In the genomic region with DNA sequence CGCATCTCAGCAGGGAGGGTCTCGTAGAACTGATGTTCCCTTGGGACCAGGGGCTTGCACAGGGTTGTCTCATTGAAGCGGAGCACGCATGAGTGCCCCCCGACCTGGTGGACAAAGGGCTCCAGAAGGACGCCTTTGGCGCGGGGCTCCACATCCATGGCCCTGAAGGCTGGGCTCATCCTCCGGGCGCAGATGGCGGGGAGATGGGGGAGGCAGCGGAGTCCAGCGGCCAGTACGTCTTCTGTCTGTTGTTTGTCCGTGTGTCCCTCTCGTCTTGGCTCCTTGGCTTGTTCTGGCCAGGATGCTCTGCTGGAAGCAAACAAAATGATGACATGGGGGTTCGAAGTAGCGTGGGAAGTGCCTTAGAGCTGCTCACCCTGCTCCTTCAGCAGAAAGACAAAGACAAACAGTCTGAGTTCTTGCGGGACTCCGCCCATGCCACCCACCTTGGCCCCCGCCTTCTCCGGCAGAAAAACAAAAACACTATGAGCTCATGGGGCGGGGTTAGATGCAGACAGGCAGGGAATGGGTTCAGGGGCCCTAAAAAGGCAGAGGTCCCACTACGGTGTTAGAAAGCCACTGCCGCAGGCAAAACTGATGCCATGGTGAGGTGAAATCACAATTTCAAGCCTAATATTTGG, we compare ENCODE assay signal across 10 cellular contexts. TPM values are rescaled to one million over a fixed set of nuclear protein-coding genes. Genes with fewer than 3 reads are reported as not detected.
DNase-seq lines count a peak whose midpoint lies in the region; ATAC-seq, FAIRE-seq and TF ChIP-seq lines count a peak whose summit lies in the region.
"Had no signal": no experiment of that assay in that cellular context is flagged by ENCODE, and none has a peak within 500 bp of the region (broad histone marks: within the 10 kb centered on the region; RNA-seq: fewer than 3 reads in every experiment).

No MANE protein-coding gene starts in this region.

- DNase-seq in activated CD8-positive, alpha-beta T cell treated with anti-CD3 and anti-CD28 coated beads for 36 hours: no peak
- DNase-seq in activated CD8-positive, alpha-beta T cell treated with anti-CD3 and anti-CD28 coated beads, Interleukin-2, amount 10 ng/mL, durations not matched to agents 7 days and 5 days: no peak
- DNase-seq in epithelial cell of prostate (ENCODE audit: low read depth, low spot score): no peak
- peak; percentile 40 to 50 (median 48) for DNase-seq in mucosa of descending colon
- DNase-seq in upper lobe of left lung: no peak
- DNase-seq in cortex of kidney (lab: John Stamatoyannopoulos, UW): no peak
- no peak for DNase-seq in urothelium cell line (ENCODE audit: low spot score)
- DNase-seq: naive B cell had no signal

- WGBS in upper lobe of left lung, 2 donors: 76 to 77% methylated on average over 16 to 25 of the region's 25 CpGs

- H3K27me3 ChIP-seq in upper lobe of left lung: no peaks in the 10 kb centered on the region

- intact Hi-C loops in activated CD8-positive, alpha-beta T cell treated with anti-CD3 and anti-CD28 coated beads for 36 hours (cut with micrococcal nuclease): no loop called here
- intact Hi-C loops in mucosa of descending colon (cut with DNase I, micrococcal nuclease): no loop called here

- H3K4me3 Mint-ChIP-seq in activated CD8-positive, alpha-beta T cell treated with anti-CD3 and anti-CD28 coated beads for 36 hours: no peak overlapping the region
- H3K4me3 Mint-ChIP-seq in activated CD8-positive, alpha-beta T cell treated with anti-CD3 and anti-CD28 coated beads, Interleukin-2, amount 10 ng/mL, durations not matched to agents 7 days and 5 days: no peak overlapping the region
- H3K4me3 Mint-ChIP-seq: B cell, naive B cell had no signal

- no peak overlapping the region for H3K4me3 ChIP-seq in mucosa of descending colon
- peak overlapping the region in 3 of 4 donors; percentile 16 to 38 (median 33) for H3K4me3 ChIP-seq in upper lobe of left lung

- CTCF ChIA-PET in activated CD8-positive, alpha-beta T cell treated with anti-CD3 and anti-CD28 coated beads for 36 hours (lab: Charles Lee): interaction anchor here (1.1 to 1.9 kb wide), 3 partner anchors 9 to 14 kb away, joined by 3 to 15 read pairs (median 5); partner anchors contain the start of gene NCKIPSD
- CTCF ChIA-PET in activated CD8-positive, alpha-beta T cell treated with anti-CD3 and anti-CD28 coated beads, Interleukin-2, amount 10 ng/mL, durations not matched to agents 7 days and 5 days (lab: Charles Lee): interaction anchor here (1.7 kb wide), 1 partner anchor 9 kb away, joined by 7 read pairs; the partner anchor contains the start of gene NCKIPSD

- H3K9me3 ChIP-seq in mucosa of descending colon (no peaks in the 10 kb centered on the region), upper lobe of left lung (no peaks in the 10 kb centered on the region)

- no peaks in the 10 kb centered on the region for H3K27me3 Mint-ChIP-seq in activated CD8-positive, alpha-beta T cell treated with anti-CD3 and anti-CD28 coated beads for 36 hours
- no peaks in the 10 kb centered on the region for H3K27me3 Mint-ChIP-seq in activated CD8-positive, alpha-beta T cell treated with anti-CD3 and anti-CD28 coated beads, Interleukin-2, amount 10 ng/mL, durations not matched to agents 7 days and 5 days (ENCODE audit: low read depth)
- H3K27me3 Mint-ChIP-seq: B cell, naive B cell had no signal

- peaks cover 33% of the 10 kb centered on the region for H3K36me3 Mint-ChIP-seq in activated CD8-positive, alpha-beta T cell treated with anti-CD3 and anti-CD28 coated beads for 36 hours (ENCODE audit: low read depth)
- peaks cover 46% of the 10 kb centered on the region for H3K36me3 Mint-ChIP-seq in activated CD8-positive, alpha-beta T cell treated with anti-CD3 and anti-CD28 coated beads, Interleukin-2, amount 10 ng/mL, durations not matched to agents 7 days and 5 days (ENCODE audit: low read depth)

- H3K27ac ChIP-seq in epithelial cell of prostate (peak overlapping the region; percentile 82), upper lobe of left lung (peak overlapping the region; percentile 77 to 85 (median 78))

- H3K36me3 ChIP-seq in mucosa of descending colon (ENCODE audit: low read depth) (peaks cover 15% of the 10 kb centered on the region), upper lobe of left lung (peaks cover 18 to 66% (median 58%) of the 10 kb centered on the region in 4 donors)

- POLR2A ChIA-PET in activated CD8-positive, alpha-beta T cell treated with anti-CD3 and anti-CD28 coated beads for 36 hours (lab: Charles Lee): interaction anchor here (0.7 kb wide), 1 partner anchor 9 kb away, joined by 3 read pairs; no protein-coding TSS in a partner anchor
- POLR2A ChIA-PET in activated CD8-positive, alpha-beta T cell treated with anti-CD3 and anti-CD28 coated beads, Interleukin-2, amount 10 ng/mL, durations not matched to agents 7 days and 5 days (lab: Charles Lee): no interaction called here

- peak in 1 of 4 donors; percentile 29 for TF ChIP-seq POLR2A in upper lobe of left lung (IDR thresholded peaks at IDR 0.05)

- TF ChIP-seq EP300 in upper lobe of left lung (IDR thresholded peaks at IDR 0.05): no peak

- FAIRE-seq in urothelium cell line (lab: Jason Lieb, UNC): no peak

- peaks cover 21% of the 10 kb centered on the region for H3K4me1 Mint-ChIP-seq in activated CD8-positive, alpha-beta T cell treated with anti-CD3 and anti-CD28 coated beads for 36 hours (ENCODE audit: low read depth)
- peaks cover 2% of the 10 kb centered on the region for H3K4me1 Mint-ChIP-seq in activated CD8-positive, alpha-beta T cell treated with anti-CD3 and anti-CD28 coated beads, Interleukin-2, amount 10 ng/mL, durations not matched to agents 7 days and 5 days (ENCODE audit: low read depth)

- no peak for TF ChIP-seq CTCF in activated CD8-positive, alpha-beta T cell treated with anti-CD3 and anti-CD28 coated beads for 36 hours (IDR thresholded peaks at IDR 0.05)
- TF ChIP-seq CTCF in mucosa of descending colon (IDR thresholded peaks at IDR 0.05) (no peak), upper lobe of left lung (IDR thresholded peaks at IDR 0.05) (no peak)

- no peak for ATAC-seq in activated CD8-positive, alpha-beta T cell treated with anti-CD3 and anti-CD28 coated beads for 36 hours
- no peak for ATAC-seq in activated CD8-positive, alpha-beta T cell treated with anti-CD3 and anti-CD28 coated beads, Interleukin-2, amount 10 ng/mL, durations not matched to agents 7 days and 5 days
- ATAC-seq in mucosa of descending colon (peak; percentile 45), upper lobe of left lung (ENCODE audit: low FRiP score in 2 of 2) (peak; percentile 51 to 89), HG02973 (IDR thresholded peaks at IDR 0.05; ENCODE audit: unreplicated experiment) (no peak)

- H3K9me3 Mint-ChIP-seq in activated CD8-positive, alpha-beta T cell treated with anti-CD3 and anti-CD28 coated beads for 36 hours: no peaks in the 10 kb centered on the region
- H3K9me3 Mint-ChIP-seq in activated CD8-positive, alpha-beta T cell treated with anti-CD3 and anti-CD28 coated beads, Interleukin-2, amount 10 ng/mL, durations not matched to agents 7 days and 5 days (ENCODE audit: insufficient read depth): no peaks in the 10 kb centered on the region
- H3K9me3 Mint-ChIP-seq: naive B cell had no signal

- H3K4me1 ChIP-seq in mucosa of descending colon (ENCODE audit: low read depth) (peaks cover 9% of the 10 kb centered on the region), upper lobe of left lung (peaks cover 8 to 24% (median 13%) of the 10 kb centered on the region in 4 donors)

- H3K27ac Mint-ChIP-seq in activated CD8-positive, alpha-beta T cell treated with anti-CD3 and anti-CD28 coated beads for 36 hours: peak overlapping the region; percentile 40
- no peak overlapping the region for H3K27ac Mint-ChIP-seq in activated CD8-positive, alpha-beta T cell treated with anti-CD3 and anti-CD28 coated beads, Interleukin-2, amount 10 ng/mL, durations not matched to agents 7 days and 5 days
- H3K27ac Mint-ChIP-seq: B cell, naive B cell had no signal

RNA-seq across cellular contexts. Expression of gene NCKIPSD, which starts 9.5 kb away (rescaled TPM):
- 10 to 100 TPM; 69.7 to 73.8 TPM for total RNA-seq in activated CD8-positive, alpha-beta T cell treated with anti-CD3 and anti-CD28 coated beads for 36 hours
- 10 to 100 TPM; 56.5 to 57.1 TPM for total RNA-seq in activated CD8-positive, alpha-beta T cell treated with anti-CD3 and anti-CD28 coated beads, Interleukin-2, amount 10 ng/mL, durations not matched to agents 7 days and 5 days
- total RNA-seq in mucosa of descending colon: 10 to 100 TPM; 21.7 to 27.3 (median 23.7) TPM
- 10 to 100 TPM; 17.8 to 55.5 (median 21.8) TPM for total RNA-seq in upper lobe of left lung

RNA-seq across cellular contexts. Expression of gene IP6K2, which starts 21.8 kb away (rescaled TPM):
- 10 to 100 TPM; 47.7 to 48.0 TPM for total RNA-seq in activated CD8-positive, alpha-beta T cell treated with anti-CD3 and anti-CD28 coated beads for 36 hours
- 10 to 100 TPM; 49.6 to 50.4 TPM for total RNA-seq in activated CD8-positive, alpha-beta T cell treated with anti-CD3 and anti-CD28 coated beads, Interleukin-2, amount 10 ng/mL, durations not matched to agents 7 days and 5 days
- total RNA-seq in mucosa of descending colon: 100 to 1,000 TPM in 2 of 3 donors, 10 to 100 TPM in 1; 99.3 to 199 (median 137) TPM
- total RNA-seq in upper lobe of left lung: 100 to 1,000 TPM in 1 of 6 donors, 10 to 100 TPM in 5; 53.3 to 106 (median 65.4) TPM

RNA-seq across cellular contexts. Expression of gene CELSR3, which starts 32.5 kb away (rescaled TPM):
- total RNA-seq in activated CD8-positive, alpha-beta T cell treated with anti-CD3 and anti-CD28 coated beads for 36 hours: 10 to 100 TPM; 15.8 to 17.8 TPM
- 10 to 100 TPM; 19.5 to 20.2 TPM for total RNA-seq in activated CD8-positive, alpha-beta T cell treated with anti-CD3 and anti-CD28 coated beads, Interleukin-2, amount 10 ng/mL, durations not matched to agents 7 days and 5 days
- total RNA-seq in mucosa of descending colon (1 to 10 TPM; 1.1 to 2.7 (median 2.3) TPM), upper lobe of left lung (10 to 100 TPM in 1 of 6 donors, 1 to 10 TPM in 4, under 1 TPM in 1; 0.76 to 10.5 (median 1.5) TPM)

RNA-seq across cellular contexts. Expression of gene SLC26A6, which starts 60.0 kb away (rescaled TPM):
- 10 to 100 TPM; 41.3 to 45.0 TPM for total RNA-seq in activated CD8-positive, alpha-beta T cell treated with anti-CD3 and anti-CD28 coated beads for 36 hours
- 10 to 100 TPM; 58.0 to 61.5 TPM for total RNA-seq in activated CD8-positive, alpha-beta T cell treated with anti-CD3 and anti-CD28 coated beads, Interleukin-2, amount 10 ng/mL, durations not matched to agents 7 days and 5 days
- total RNA-seq in mucosa of descending colon: 100 to 1,000 TPM in 2 of 3 donors, 10 to 100 TPM in 1; 78.6 to 161 (median 104) TPM
- 10 to 100 TPM; 10.5 to 66.0 (median 20.4) TPM for total RNA-seq in upper lobe of left lung

Comparison
In these comparisons a context has a peak if more than half of its experiments do, and no peak if none do; other contexts are left out.
1. ATAC-seq: peak in mucosa of descending colon (single experiment) and upper lobe of left lung (2 of 2); none in activated CD8-positive, alpha-beta T cell treated with anti-CD3 and anti-CD28 coated beads for 36 hours (single experiment), activated CD8-positive, alpha-beta T cell treated with anti-CD3 and anti-CD28 coated beads, Interleukin-2, amount 10 ng/mL, durations not matched to agents 7 days and 5 days (single experiment) and HG02973 (single experiment).
2. DNase-seq: peak in mucosa of descending colon (3 of 3); none in activated CD8-positive, alpha-beta T cell treated with anti-CD3 and anti-CD28 coated beads for 36 hours (single experiment), activated CD8-positive, alpha-beta T cell treated with anti-CD3 and anti-CD28 coated beads, Interleukin-2, amount 10 ng/mL, durations not matched to agents 7 days and 5 days (single experiment), epithelial cell of prostate (single experiment), upper lobe of left lung (0 of 2), cortex of kidney (single experiment) and urothelium cell line (single experiment).